ENCODE assay signal across 13 cellular contexts in genomic region chr5:54387659-54388232, GRCh38.
DNase-seq lines count a peak whose midpoint lies in the region; ATAC-seq and TF ChIP-seq lines count a peak whose summit lies in the region.
"Had no signal": no experiment of that assay in that cellular context is flagged by ENCODE, and none has a peak within 500 bp of the region (broad histone marks: within the 10 kb centered on the region; RNA-seq: fewer than 3 reads in every experiment).

No MANE protein-coding gene starts in this region.

- H3K79me2 ChIP-seq in PC-9 (ENCODE audit: low read depth), result no peaks in the 10 kb centered on the region

- no peak overlapping the region for H3K4me2 ChIP-seq in PC-9

- no peaks in the 10 kb centered on the region for H4K20me1 ChIP-seq in PC-9 (ENCODE audit: insufficient read depth)

- POLR2A ChIA-PET in PC-9 (lab: Charles Lee; ENCODE audit: unreplicated experiment), result no interaction called here

- peak; percentile 61 for ATAC-seq in HG02885 (IDR thresholded peaks at IDR 0.05; ENCODE audit: poor library complexity, unreplicated experiment)

- H3K36me3 ChIP-seq in ascending aorta, result no peaks in the 10 kb centered on the region
- H3K36me3 ChIP-seq in right atrium auricular region, result no peaks in the 10 kb centered on the region
- H3K36me3 ChIP-seq in PC-9 (ENCODE audit: low read depth), result no peaks in the 10 kb centered on the region

- H2AFZ ChIP-seq in PC-9, result no peak overlapping the region

- no peaks in the 10 kb centered on the region for H3F3A ChIP-seq in PC-9 (ENCODE audit: insufficient read depth, low read depth)

- H3K27me3 ChIP-seq in ascending aorta (no peaks in the 10 kb centered on the region), right atrium auricular region (no peaks in the 10 kb centered on the region), PC-9 (ENCODE audit: insufficient read depth, low read depth) (no peaks in the 10 kb centered on the region)

- peaks cover 4 to 10% of the 10 kb centered on the region in 2 donors for H3K4me1 ChIP-seq in ascending aorta
- peaks cover 0 to 28% of the 10 kb centered on the region in 2 donors for H3K4me1 ChIP-seq in right atrium auricular region
- H3K4me1 ChIP-seq in PC-9 (replicated peaks; ENCODE audit: insufficient read depth), result no peaks in the 10 kb centered on the region

- intact Hi-C loops in ascending aorta (cut with DNase I), result loop anchor here (2.0 kb wide), 1 partner anchor 77 kb away; the partner anchor contains the start of gene ARL15
- intact Hi-C loops in posterior cingulate gyrus (cut with DNase I), result no loop called here
- intact Hi-C loops in PC-9 (cut with micrococcal nuclease; ENCODE audit: unreplicated experiment), result no loop called here

- BruUV-seq in PC-9 (replicated peaks; lab: Mats Ljungman, UMichigan), result no TSS peak

- CTCF ChIA-PET in PC-9 (lab: Charles Lee), result no interaction called here

- H3K9me3 ChIP-seq in ascending aorta, result no peaks in the 10 kb centered on the region
- H3K9me3 ChIP-seq in right atrium auricular region, result no peaks in the 10 kb centered on the region
- no peaks in the 10 kb centered on the region for H3K9me3 ChIP-seq in PC-9 (ENCODE audit: insufficient read depth, low read depth)

- DNase-seq in A172 (ENCODE audit: low spot score) (peak; percentile 57), ascending aorta (ENCODE audit: low spot score in 2 of 2) (no peak), right atrium auricular region (ENCODE audit: low spot score) (no peak), posterior cingulate gyrus (no peak), PC-9 (no peak), hypothalamus (lab: John Stamatoyannopoulos, UW) (no peak), iPS-NIHi7 (ENCODE audit: extremely low spot score) (no peak)
- DNase-seq: central memory CD4-positive, alpha-beta T cell; foreskin melanocyte; stimulated activated CD8-positive, alpha-beta memory T cell treated with anti-CD3 and anti-CD28 coated beads, Interleukin-4, amount 100 ng/mL, for 48 hours had no signal

- peak overlapping the region in 1 of 2 donors; percentile 0 for H3K4me3 ChIP-seq in ascending aorta
- no peak overlapping the region for H3K4me3 ChIP-seq in right atrium auricular region
- no peak overlapping the region for H3K4me3 ChIP-seq in PC-9
- H3K4me3 ChIP-seq: skin epidermis had no signal

- TF ChIP-seq CTCF in ascending aorta (IDR thresholded peaks at IDR 0.05) (no peak), right atrium auricular region (IDR thresholded peaks at IDR 0.05) (no peak), PC-9 (conservative IDR thresholded peaks at IDR 0.05) (no peak)

- H3K27ac ChIP-seq in ascending aorta, result peak overlapping the region; percentile 39 to 70
- H3K27ac ChIP-seq in right atrium auricular region, result peak overlapping the region; percentile 43 to 62
- H3K27ac ChIP-seq in PC-9, result no peak overlapping the region
- H3K27ac ChIP-seq: HL-60 had no signal

- no peaks in the 10 kb centered on the region for H3K9me2 ChIP-seq in PC-9 (ENCODE audit: insufficient read depth)
